Comparison of ENCODE assay signal across 8 cellular contexts in the genomic region with DNA sequence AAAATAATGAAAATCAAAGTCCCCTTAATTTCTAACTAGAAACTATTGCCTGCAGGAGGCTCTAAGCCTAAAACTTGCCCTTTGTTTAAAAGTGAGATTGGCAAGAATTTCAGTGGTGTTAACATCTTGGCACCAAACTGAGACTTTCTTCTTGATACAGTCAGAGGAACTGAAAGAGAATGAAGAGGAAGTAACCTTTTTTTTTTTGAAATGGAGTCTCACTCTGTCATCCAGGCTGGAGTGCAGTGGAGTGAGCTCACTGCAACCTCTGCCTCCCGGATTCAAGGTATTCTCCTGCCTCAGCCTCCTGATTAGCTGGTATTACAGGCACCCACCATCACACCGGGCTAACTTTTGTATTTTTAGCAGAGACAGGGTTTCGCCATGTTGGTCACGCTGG. TPM values are rescaled to one million over a fixed set of nuclear protein-coding genes. Genes with fewer than 3 reads are reported as not detected.
A peak's percentile ranks its signal among the peaks of the same experiment; 100 is the strongest.
DNase-seq lines count a peak whose midpoint lies in the region; ATAC-seq, FAIRE-seq and TF ChIP-seq lines count a peak whose summit lies in the region.

No MANE protein-coding gene starts in this region.

- TF ChIP-seq CTCF in GM23338 (conservative IDR thresholded peaks at IDR 0.05; ENCODE audit: low read depth in 2 of 2) (no peak), Loucy (conservative IDR thresholded peaks at IDR 0.05; ENCODE audit: low read length) (no peak), foreskin keratinocyte (conservative IDR thresholded peaks at IDR 0.05) (peak; percentile 14), left lung (IDR thresholded peaks at IDR 0.05) (no peak)

- H3K4me2 ChIP-seq in GM23338 (peak overlapping the region; percentile 44; the same call in 1 of the 2 replicates), Loucy (ENCODE audit: low read depth, low read length, poor library complexity, severe bottlenecking) (peak overlapping the region; percentile 90)

- H3K9me3 ChIP-seq in Loucy (ENCODE audit: insufficient read depth, low read depth, low read length) (no peaks in the 10 kb centered on the region), left lung (no peaks in the 10 kb centered on the region)

- no peak overlapping the region for H2AFZ ChIP-seq in GM23338
- H2AFZ ChIP-seq in Loucy (ENCODE audit: low read length): no peak overlapping the region

- H3K4me1 ChIP-seq in GM23338 (ENCODE audit: insufficient read depth) (peaks cover 23% of the 10 kb centered on the region), Loucy (ENCODE audit: insufficient read depth, low read length, poor library complexity, severe bottlenecking) (peaks cover 36% of the 10 kb centered on the region), foreskin keratinocyte (peaks cover 33% of the 10 kb centered on the region), left lung (peaks cover 13 to 36% of the 10 kb centered on the region in 2 donors)

- H3K9me2 ChIP-seq in GM23338 (ENCODE audit: insufficient read depth) (no peaks in the 10 kb centered on the region), Loucy (replicated peaks; ENCODE audit: low read depth, low read length) (no peaks in the 10 kb centered on the region)

- H3K36me3 ChIP-seq in GM23338 (ENCODE audit: insufficient read depth): no peaks in the 10 kb centered on the region
- H3K36me3 ChIP-seq in Loucy (ENCODE audit: insufficient read depth, low read length): no peaks in the 10 kb centered on the region
- H3K36me3 ChIP-seq in left lung: no peaks in the 10 kb centered on the region

- CTCF ChIA-PET in activated CD4-positive, alpha-beta memory T cell treated with anti-CD3 and anti-CD28 coated beads, Interleukin-2, amount 10 ng/mL, durations not matched to agents 7 days and 5 days (lab: Charles Lee): no interaction called here
- CTCF ChIA-PET in activated CD4-positive, alpha-beta T cell treated with anti-CD3 and anti-CD28 coated beads, Interleukin-2, amount 10 ng/mL, durations not matched to agents 7 days and 5 days (lab: Charles Lee): interaction anchor here (1.5 kb wide), 1 partner anchor 16 kb away, joined by 4 read pairs; no protein-coding TSS in a partner anchor

- H3K27ac Mint-ChIP-seq in GM23338: peak overlapping the region; percentile 91
- H3K27ac Mint-ChIP-seq in activated CD4-positive, alpha-beta memory T cell treated with anti-CD3 and anti-CD28 coated beads, Interleukin-2, amount 10 ng/mL, durations not matched to agents 7 days and 5 days: no peak overlapping the region
- H3K27ac Mint-ChIP-seq in activated CD4-positive, alpha-beta T cell treated with anti-CD3 and anti-CD28 coated beads, Interleukin-2, amount 10 ng/mL, durations not matched to agents 7 days and 5 days: no peak overlapping the region

- H3K4me3 Mint-ChIP-seq in GM23338: peak overlapping the region; percentile 8; the same call in 1 of the 3 replicates
- no peak overlapping the region for H3K4me3 Mint-ChIP-seq in activated CD4-positive, alpha-beta memory T cell treated with anti-CD3 and anti-CD28 coated beads, Interleukin-2, amount 10 ng/mL, durations not matched to agents 7 days and 5 days
- no peak overlapping the region for H3K4me3 Mint-ChIP-seq in activated CD4-positive, alpha-beta T cell treated with anti-CD3 and anti-CD28 coated beads, Interleukin-2, amount 10 ng/mL, durations not matched to agents 7 days and 5 days

- H3K36me3 Mint-ChIP-seq in GM23338 (ENCODE audit: low read depth): peaks cover 8% of the 10 kb centered on the region; the same call in 2 of the 3 replicates
- no peaks in the 10 kb centered on the region for H3K36me3 Mint-ChIP-seq in activated CD4-positive, alpha-beta memory T cell treated with anti-CD3 and anti-CD28 coated beads, Interleukin-2, amount 10 ng/mL, durations not matched to agents 7 days and 5 days (ENCODE audit: low read depth)
- H3K36me3 Mint-ChIP-seq in activated CD4-positive, alpha-beta T cell treated with anti-CD3 and anti-CD28 coated beads, Interleukin-2, amount 10 ng/mL, durations not matched to agents 7 days and 5 days (ENCODE audit: low read depth): no peaks in the 10 kb centered on the region

- H3K9ac ChIP-seq in Loucy (ENCODE audit: low read depth, low read length, poor library complexity, severe bottlenecking): no peak overlapping the region

- ATAC-seq in GM23338: no peak
- ATAC-seq in foreskin keratinocyte: peak; percentile 21
- no peak for ATAC-seq in left lung

- no peak for TF ChIP-seq POLR2A in GM12891 (IDR thresholded peaks at IDR 0.05; ENCODE audit: low read depth, low read length)

- H3F3A ChIP-seq in GM23338 (replicated peaks; ENCODE audit: low read depth) (no peaks in the 10 kb centered on the region), Loucy (ENCODE audit: low read depth) (no peaks in the 10 kb centered on the region)

- POLR2A ChIA-PET in activated CD4-positive, alpha-beta memory T cell treated with anti-CD3 and anti-CD28 coated beads, Interleukin-2, amount 10 ng/mL, durations not matched to agents 7 days and 5 days (lab: Charles Lee): no interaction called here
- POLR2A ChIA-PET in activated CD4-positive, alpha-beta T cell treated with anti-CD3 and anti-CD28 coated beads, Interleukin-2, amount 10 ng/mL, durations not matched to agents 7 days and 5 days (lab: Charles Lee): no interaction called here

- intact Hi-C loops in left lung (cut with DNase I): no loop called here

- H3K4me3 ChIP-seq in GM23338: no peak overlapping the region
- H3K4me3 ChIP-seq in Loucy (ENCODE audit: low read length, poor library complexity, severe bottlenecking): peak overlapping the region; percentile 34
- no peak overlapping the region for H3K4me3 ChIP-seq in left lung

- H3K27ac ChIP-seq in GM23338 (ENCODE audit: low read depth): no peak overlapping the region; the same call in 1 of the 2 replicates
- H3K27ac ChIP-seq in foreskin keratinocyte: peak overlapping the region; percentile 81
- peak overlapping the region in 1 of 2 donors; percentile 34 for H3K27ac ChIP-seq in left lung

- no peaks in the 10 kb centered on the region for H3K27me3 ChIP-seq in GM23338 (ENCODE audit: insufficient read depth)
- H3K27me3 ChIP-seq in Loucy (ENCODE audit: insufficient read depth, low read length, poor library complexity, severe bottlenecking): no peaks in the 10 kb centered on the region
- no peaks in the 10 kb centered on the region for H3K27me3 ChIP-seq in foreskin keratinocyte
- H3K27me3 ChIP-seq in left lung: no peaks in the 10 kb centered on the region

- H3K27me3 Mint-ChIP-seq in GM23338 (ENCODE audit: insufficient read depth, low read depth, poor library complexity): peaks cover 2% of the 10 kb centered on the region
- no peaks in the 10 kb centered on the region for H3K27me3 Mint-ChIP-seq in activated CD4-positive, alpha-beta memory T cell treated with anti-CD3 and anti-CD28 coated beads, Interleukin-2, amount 10 ng/mL, durations not matched to agents 7 days and 5 days
- no peaks in the 10 kb centered on the region for H3K27me3 Mint-ChIP-seq in activated CD4-positive, alpha-beta T cell treated with anti-CD3 and anti-CD28 coated beads, Interleukin-2, amount 10 ng/mL, durations not matched to agents 7 days and 5 days

- DNase-seq in GM12891 (ENCODE audit: insufficient read length, low spot score): no peak
- peak; percentile 17 for DNase-seq in GM23338 (ENCODE audit: low spot score)
- DNase-seq in foreskin keratinocyte: peak in 1 of 2 donors; percentile 52
- DNase-seq in left lung: no peak
- DNase-seq in activated CD4-positive, alpha-beta memory T cell treated with anti-CD3 and anti-CD28 coated beads, Interleukin-2, amount 10 ng/mL, durations not matched to agents 7 days and 5 days: no peak
- no peak for DNase-seq in activated CD4-positive, alpha-beta T cell treated with anti-CD3 and anti-CD28 coated beads, Interleukin-2, amount 10 ng/mL, durations not matched to agents 7 days and 5 days
- DNase-seq in stimulated activated CD4-positive, alpha-beta T cell treated with anti-CD3 and anti-CD28 coated beads, Interleukin-2, amount 100 ng/mL, for 48 hours: no peak

- no peaks in the 10 kb centered on the region for H3K9me3 Mint-ChIP-seq in GM23338
- H3K9me3 Mint-ChIP-seq in activated CD4-positive, alpha-beta memory T cell treated with anti-CD3 and anti-CD28 coated beads, Interleukin-2, amount 10 ng/mL, durations not matched to agents 7 days and 5 days: no peaks in the 10 kb centered on the region
- no peaks in the 10 kb centered on the region for H3K9me3 Mint-ChIP-seq in activated CD4-positive, alpha-beta T cell treated with anti-CD3 and anti-CD28 coated beads, Interleukin-2, amount 10 ng/mL, durations not matched to agents 7 days and 5 days

- no peaks in the 10 kb centered on the region for H4K20me1 ChIP-seq in GM23338 (replicated peaks; ENCODE audit: insufficient read depth)
- H4K20me1 ChIP-seq in Loucy (ENCODE audit: insufficient read depth, low read length, poor library complexity, severe bottlenecking): no peaks in the 10 kb centered on the region

- peaks cover 50% of the 10 kb centered on the region for H3K79me2 ChIP-seq in GM23338 (replicated peaks; ENCODE audit: insufficient read depth)
- H3K79me2 ChIP-seq in Loucy (ENCODE audit: insufficient read depth, low read length): peaks cover 22% of the 10 kb centered on the region

- FAIRE-seq in GM12891 (lab: Jason Lieb, UNC): peak; percentile 70

- peaks cover 35% of the 10 kb centered on the region for H3K4me1 Mint-ChIP-seq in GM23338
- H3K4me1 Mint-ChIP-seq in activated CD4-positive, alpha-beta memory T cell treated with anti-CD3 and anti-CD28 coated beads, Interleukin-2, amount 10 ng/mL, durations not matched to agents 7 days and 5 days: peaks cover 27% of the 10 kb centered on the region
- H3K4me1 Mint-ChIP-seq in activated CD4-positive, alpha-beta T cell treated with anti-CD3 and anti-CD28 coated beads, Interleukin-2, amount 10 ng/mL, durations not matched to agents 7 days and 5 days: peaks cover 33% of the 10 kb centered on the region

RNA-seq across cellular contexts. Expression of gene DOP1A, which starts 3.6 kb away (rescaled TPM):
- 5.2 TPM for polyA plus RNA-seq in GM12891 (2012; ENCODE audit: low read depth, missing spikeins)
- total RNA-seq in GM23338 (2014; rRNA removed; shearing (Covaris generic)): 18.6 and 34.4 TPM in 2 replicates
- polyA plus RNA-seq in GM23338 (2016; fragmentation: Nextera tagmentation; extraction: Ambion mirVana): 2.1 and 3.9 TPM in 2 replicates
- total RNA-seq in foreskin keratinocyte: 13.0 and 14.0 TPM in 2 replicates
- 1.7 and 2.4 TPM in 2 replicates for polyA plus RNA-seq in foreskin keratinocyte
- 10 to 100 TPM; 19.7 to 22.4 TPM for total RNA-seq in left lung
- 10 to 100 TPM; 12.5 to 13.3 TPM for total RNA-seq in activated CD4-positive, alpha-beta memory T cell treated with anti-CD3 and anti-CD28 coated beads, Interleukin-2, amount 10 ng/mL, durations not matched to agents 7 days and 5 days
- total RNA-seq in activated CD4-positive, alpha-beta T cell treated with anti-CD3 and anti-CD28 coated beads, Interleukin-2, amount 10 ng/mL, durations not matched to agents 7 days and 5 days: 10 to 100 TPM; 15.4 to 18.5 TPM

RNA-seq across cellular contexts. Expression of gene UBE3D, which starts 5.4 kb away (rescaled TPM):
- 2.1 TPM for polyA plus RNA-seq in GM12891 (2012; ENCODE audit: low read depth, missing spikeins)
- total RNA-seq in GM23338 (2014; rRNA removed; shearing (Covaris generic)): 28.2 and 31.4 TPM in 2 replicates
- polyA plus RNA-seq in GM23338 (2016; fragmentation: Nextera tagmentation; extraction: Ambion mirVana): 17.0 and 17.5 TPM in 2 replicates
- 5.3 TPM in 2 replicates for total RNA-seq in foreskin keratinocyte
- polyA plus RNA-seq in foreskin keratinocyte: 3.4 and 4.2 TPM in 2 replicates
- 1 to 10 TPM; 4.1 to 6.6 TPM for total RNA-seq in left lung
- total RNA-seq in activated CD4-positive, alpha-beta memory T cell treated with anti-CD3 and anti-CD28 coated beads, Interleukin-2, amount 10 ng/mL, durations not matched to agents 7 days and 5 days: 1 to 10 TPM; 3.8 to 4.8 TPM
- total RNA-seq in activated CD4-positive, alpha-beta T cell treated with anti-CD3 and anti-CD28 coated beads, Interleukin-2, amount 10 ng/mL, durations not matched to agents 7 days and 5 days: 1 to 10 TPM; 4.0 to 4.2 TPM
